9 cellular contexts compared by ENCODE assay signal in the genomic region with DNA sequence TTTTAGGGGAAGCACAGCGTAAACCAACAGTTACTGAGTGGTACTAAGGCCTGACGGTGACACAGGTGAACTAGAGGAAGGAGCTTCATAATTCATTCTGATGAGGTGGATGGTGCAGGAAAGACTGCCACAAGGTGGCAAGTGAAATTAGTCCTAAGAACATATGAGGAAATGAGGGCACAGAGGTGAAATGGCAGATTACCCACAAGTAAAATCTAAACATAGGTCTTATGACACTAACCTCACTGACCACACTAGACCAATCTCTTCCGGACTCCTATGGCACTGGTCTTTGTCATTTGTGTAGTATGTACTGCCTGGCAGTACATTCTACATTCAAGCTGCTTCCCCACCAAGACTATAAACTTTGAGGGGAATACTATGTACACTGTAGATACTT. TPM values are rescaled to one million over a fixed set of nuclear protein-coding genes. Genes with fewer than 3 reads are reported as not detected.
DNase-seq lines count a peak whose midpoint lies in the region; ATAC-seq and TF ChIP-seq lines count a peak whose summit lies in the region.
"Had no signal": no experiment of that assay in that cellular context is flagged by ENCODE, and none has a peak within 500 bp of the region (broad histone marks: within the 10 kb centered on the region; RNA-seq: fewer than 3 reads in every experiment).

No MANE protein-coding gene starts in this region.

- no peaks in the 10 kb centered on the region for H3K36me3 ChIP-seq in PC-9 (ENCODE audit: low read depth)

- no peaks in the 10 kb centered on the region for H3K9me3 Mint-ChIP-seq in natural killer cell

- no peaks in the 10 kb centered on the region for H3F3A ChIP-seq in PC-9 (ENCODE audit: insufficient read depth, low read depth)

- H3K27ac Mint-ChIP-seq in natural killer cell: peak overlapping the region in 1 of 2 donors; percentile 28

- H2AFZ ChIP-seq in PC-9: no peak overlapping the region

- H3K4me1 Mint-ChIP-seq in natural killer cell: peaks cover 10 to 14% of the 10 kb centered on the region in 2 donors

- H3K9me3 ChIP-seq in PC-9 (ENCODE audit: insufficient read depth, low read depth): no peaks in the 10 kb centered on the region

- DNase-seq in DMS53 (lab: John Stamatoyannopoulos, UW) (peak; percentile 26), DMS53 treated with DMSO at 0.1 percent for 48 hours (lab: John Stamatoyannopoulos, UW; ENCODE audit: unreplicated experiment) (no peak), MV-4-11 (lab: John Stamatoyannopoulos, UW) (peak; percentile 84), natural killer cell (no peak), PC-9 (no peak)

- CTCF ChIA-PET in PC-9 (lab: Charles Lee): interaction anchor here (0.6 to 1.2 kb wide), 2 partner anchors 9 to 169 kb away, joined by 3 to 11 read pairs; no protein-coding TSS in a partner anchor

- no peaks in the 10 kb centered on the region for H3K36me3 Mint-ChIP-seq in natural killer cell

- peak; percentile 73 for ATAC-seq in HG02623 (IDR thresholded peaks at IDR 0.05; ENCODE audit: unreplicated experiment)
- peak; percentile 88 to 92 (median 89) for ATAC-seq in natural killer cell
- no peak for ATAC-seq in HG03095 (IDR thresholded peaks at IDR 0.05; ENCODE audit: unreplicated experiment)
- no peak for ATAC-seq in SK-N-SH treated with all-trans-retinoic acid at 6 μM for 48 hours

- no peak overlapping the region for H3K4me3 ChIP-seq in PC-9

- H3K79me2 ChIP-seq in PC-9 (ENCODE audit: low read depth): no peaks in the 10 kb centered on the region

- BruUV-seq in PC-9 (replicated peaks; lab: Mats Ljungman, UMichigan): no TSS peak

- H3K27me3 ChIP-seq in PC-9 (ENCODE audit: insufficient read depth, low read depth): no peaks in the 10 kb centered on the region

- no peak overlapping the region for H3K27ac ChIP-seq in PC-9
- H3K27ac ChIP-seq: 22Rv1 had no signal

- no peaks in the 10 kb centered on the region for H3K4me1 ChIP-seq in PC-9 (replicated peaks; ENCODE audit: insufficient read depth)

- H4K20me1 ChIP-seq in PC-9 (ENCODE audit: insufficient read depth): no peaks in the 10 kb centered on the region

- POLR2A ChIA-PET in PC-9 (lab: Charles Lee; ENCODE audit: unreplicated experiment): no interaction called here

- TF ChIP-seq CTCF in natural killer cell (IDR thresholded peaks at IDR 0.05) (no peak), PC-9 (conservative IDR thresholded peaks at IDR 0.05) (no peak; the same call in 1 of the 2 replicates)

- intact Hi-C loops in natural killer cell (cut with micrococcal nuclease) (no loop called here), PC-9 (cut with micrococcal nuclease; ENCODE audit: unreplicated experiment) (no loop called here)

- H3K9me2 ChIP-seq in PC-9 (ENCODE audit: insufficient read depth): no peaks in the 10 kb centered on the region

- no peak overlapping the region for H3K4me3 Mint-ChIP-seq in natural killer cell

- no peaks in the 10 kb centered on the region for H3K27me3 Mint-ChIP-seq in natural killer cell (ENCODE audit: low read depth in 2 of 2)

- no peak overlapping the region for H3K4me2 ChIP-seq in PC-9

TF ChIP-seq in SK-N-SH treated with all-trans-retinoic acid at 6 μM for 48 hours, 23 proteins besides CTCF, POLR2A, EP300 and RAD21:
- TF ChIP-seq, protein P1, sequence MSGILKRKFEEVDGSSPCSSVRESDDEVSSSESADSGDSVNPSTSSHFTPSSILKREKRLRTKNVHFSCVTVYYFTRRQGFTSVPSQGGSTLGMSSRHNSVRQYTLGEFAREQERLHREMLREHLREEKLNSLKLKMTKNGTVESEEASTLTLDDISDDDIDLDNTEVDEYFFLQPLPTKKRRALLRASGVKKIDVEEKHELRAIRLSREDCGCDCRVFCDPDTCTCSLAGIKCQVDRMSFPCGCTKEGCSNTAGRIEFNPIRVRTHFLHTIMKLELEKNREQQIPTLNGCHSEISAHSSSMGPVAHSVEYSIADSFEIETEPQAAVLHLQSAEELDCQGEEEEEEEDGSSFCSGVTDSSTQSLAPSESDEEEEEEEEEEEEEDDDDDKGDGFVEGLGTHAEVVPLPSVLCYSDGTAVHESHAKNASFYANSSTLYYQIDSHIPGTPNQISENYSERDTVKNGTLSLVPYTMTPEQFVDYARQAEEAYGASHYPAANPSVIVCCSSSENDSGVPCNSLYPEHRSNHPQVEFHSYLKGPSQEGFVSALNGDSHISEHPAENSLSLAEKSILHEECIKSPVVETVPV (CRISPR knock-in tag; IDR thresholded peaks at IDR 0.05): no peak
- TF ChIP-seq TCF4 (CRISPR knock-in tag; IDR thresholded peaks at IDR 0.05; ENCODE audit: borderline replicate concordance) (no peak), RARB (CRISPR knock-in tag; IDR thresholded peaks at IDR 0.05) (no peak), OSR1 (CRISPR knock-in tag; IDR thresholded peaks at IDR 0.05) (no peak), SNAI2 (CRISPR knock-in tag; IDR thresholded peaks at IDR 0.05) (no peak), ZNF8 (CRISPR knock-in tag; IDR thresholded peaks at IDR 0.05) (no peak), ZNF70 (CRISPR knock-in tag; IDR thresholded peaks at IDR 0.05) (no peak), ZNF565 (CRISPR knock-in tag; conservative IDR thresholded peaks at IDR 0.05; ENCODE audit: low read depth) (no peak), ZFP30 (CRISPR knock-in tag; IDR thresholded peaks at IDR 0.05) (no peak), TOX (CRISPR knock-in tag; IDR thresholded peaks at IDR 0.05; ENCODE audit: borderline replicate concordance) (no peak), BACH2 (CRISPR knock-in tag; IDR thresholded peaks at IDR 0.05; ENCODE audit: borderline replicate concordance) (no peak), ISL1 (CRISPR knock-in tag; IDR thresholded peaks at IDR 0.05) (no peak), GLIS3 (CRISPR knock-in tag; IDR thresholded peaks at IDR 0.05) (no peak), ZFP3 (CRISPR knock-in tag; IDR thresholded peaks at IDR 0.05) (no peak), CSDC2 (CRISPR knock-in tag; IDR thresholded peaks at IDR 0.05) (no peak), ARNTL (CRISPR knock-in tag; IDR thresholded peaks at IDR 0.05; ENCODE audit: borderline replicate concordance, low read depth) (no peak)
- TF ChIP-seq, protein P2, sequence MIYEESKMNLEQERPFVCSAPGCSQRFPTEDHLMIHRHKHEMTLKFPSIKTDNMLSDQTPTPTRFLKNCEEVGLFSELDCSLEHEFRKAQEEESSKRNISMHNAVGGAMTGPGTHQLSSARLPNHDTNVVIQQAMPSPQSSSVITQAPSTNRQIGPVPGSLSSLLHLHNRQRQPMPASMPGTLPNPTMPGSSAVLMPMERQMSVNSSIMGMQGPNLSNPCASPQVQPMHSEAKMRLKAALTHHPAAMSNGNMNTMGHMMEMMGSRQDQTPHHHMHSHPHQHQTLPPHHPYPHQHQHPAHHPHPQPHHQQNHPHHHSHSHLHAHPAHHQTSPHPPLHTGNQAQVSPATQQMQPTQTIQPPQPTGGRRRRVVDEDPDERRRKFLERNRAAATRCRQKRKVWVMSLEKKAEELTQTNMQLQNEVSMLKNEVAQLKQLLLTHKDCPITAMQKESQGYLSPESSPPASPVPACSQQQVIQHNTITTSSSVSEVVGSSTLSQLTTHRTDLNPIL (CRISPR knock-in tag; IDR thresholded peaks at IDR 0.05; ENCODE audit: low read depth): no peak
- TF ChIP-seq, protein P3, sequence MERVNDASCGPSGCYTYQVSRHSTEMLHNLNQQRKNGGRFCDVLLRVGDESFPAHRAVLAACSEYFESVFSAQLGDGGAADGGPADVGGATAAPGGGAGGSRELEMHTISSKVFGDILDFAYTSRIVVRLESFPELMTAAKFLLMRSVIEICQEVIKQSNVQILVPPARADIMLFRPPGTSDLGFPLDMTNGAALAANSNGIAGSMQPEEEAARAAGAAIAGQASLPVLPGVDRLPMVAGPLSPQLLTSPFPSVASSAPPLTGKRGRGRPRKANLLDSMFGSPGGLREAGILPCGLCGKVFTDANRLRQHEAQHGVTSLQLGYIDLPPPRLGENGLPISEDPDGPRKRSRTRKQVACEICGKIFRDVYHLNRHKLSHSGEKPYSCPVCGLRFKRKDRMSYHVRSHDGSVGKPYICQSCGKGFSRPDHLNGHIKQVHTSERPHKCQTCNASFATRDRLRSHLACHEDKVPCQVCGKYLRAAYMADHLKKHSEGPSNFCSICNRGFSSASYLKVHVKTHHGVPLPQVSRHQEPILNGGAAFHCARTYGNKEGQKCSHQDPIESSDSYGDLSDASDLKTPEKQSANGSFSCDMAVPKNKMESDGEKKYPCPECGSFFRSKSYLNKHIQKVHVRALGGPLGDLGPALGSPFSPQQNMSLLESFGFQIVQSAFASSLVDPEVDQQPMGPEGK (CRISPR knock-in tag; IDR thresholded peaks at IDR 0.05; ENCODE audit: borderline replicate concordance): no peak

RNA-seq across cellular contexts. Expression of gene GAB2, which starts 20.2 kb away (rescaled TPM):
- 10 to 100 TPM in 1 of 3 donors, 1 to 10 TPM in 2; 4.3 to 58.4 (median 8.1) TPM for total RNA-seq in natural killer cell
- total RNA-seq in PC-9 (2021): 17.5 and 25.7 TPM in 2 replicates

Comparison
In these comparisons a context has a peak if more than half of its experiments do, and no peak if none do; other contexts are left out.
1. DNase-seq: peak in DMS53 (single experiment) and MV-4-11 (single experiment); none in DMS53 treated with DMSO at 0.1 percent for 48 hours (single experiment), natural killer cell (single experiment) and PC-9 (0 of 2).
2. ATAC-seq: peak in HG02623 (single experiment) and natural killer cell (3 of 3); none in HG03095 (single experiment) and SK-N-SH treated with all-trans-retinoic acid at 6 μM for 48 hours (single experiment).